ENCODE assay signal across 8 cellular contexts in the genomic region with DNA sequence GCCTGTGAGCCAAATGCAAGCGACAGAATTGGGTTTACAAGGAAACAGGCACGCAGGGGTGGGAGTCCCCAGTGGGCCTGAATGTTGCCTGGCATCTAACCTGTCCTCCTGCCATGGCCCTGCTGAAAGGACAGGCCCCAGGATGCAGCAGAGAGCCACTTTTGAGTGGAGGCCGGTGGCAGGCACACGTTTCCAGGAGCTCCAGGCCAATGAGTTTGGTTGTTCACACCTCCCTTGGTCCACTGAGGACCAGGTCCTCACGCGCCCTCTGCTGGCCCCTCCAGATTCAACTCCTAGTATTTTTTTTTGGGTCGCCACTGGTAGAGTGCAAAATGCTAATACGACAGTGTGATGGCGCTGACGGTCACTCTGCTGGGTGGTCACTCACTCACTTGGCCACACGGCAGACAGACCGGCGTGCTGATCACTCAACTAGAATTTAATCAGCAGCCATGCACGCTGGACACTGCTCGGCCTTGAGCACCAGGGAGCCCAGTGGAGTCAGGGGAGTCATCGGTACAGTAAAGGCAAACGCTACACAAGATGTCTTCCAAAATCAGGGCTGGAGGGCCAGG.
A peak's percentile ranks its signal among the peaks of the same experiment; 100 is the strongest.
DNase-seq lines count a peak whose midpoint lies in the region; ATAC-seq and TF ChIP-seq lines count a peak whose summit lies in the region.

No MANE protein-coding gene starts in this region.

- TF ChIP-seq CTCF in astrocyte of the spinal cord (IDR thresholded peaks at IDR 0.05; ENCODE audit: low read depth, low read length) = peak; percentile 77

- H3K9me3 ChIP-seq in MG63 = no peaks in the 10 kb centered on the region

- H3K27me3 ChIP-seq in MG63 = no peaks in the 10 kb centered on the region

- peak; percentile 43 for DNase-seq in activated gamma-delta T cell treated with Interleukin-2 at 50 U/mL for 16 hours
- DNase-seq in activated gamma-delta T cell (lab: John Stamatoyannopoulos, UW) = no peak
- peak; percentile 48 for DNase-seq in MG63
- peak; percentile 17 for DNase-seq in T-helper 22 cell (ENCODE audit: low read depth)
- DNase-seq in astrocyte of the spinal cord (ENCODE audit: low read depth, low spot score) = peak; percentile 69
- DNase-seq in iris pigment epithelial cell (ENCODE audit: low read depth) = peak; percentile 62
- peak; percentile 69 to 71 for DNase-seq in stimulated activated CD4-positive, alpha-beta T cell treated with anti-CD3 and anti-CD28 coated beads, Interleukin-2, amount 100 ng/mL, for 48 hours

- in situ Hi-C loops in astrocyte of the spinal cord (cut with HindIII; ENCODE audit: low sequenced_read_pairs) = no loop called here

- H3K4me3 ChIP-seq in MG63 (no peak overlapping the region), astrocyte of the spinal cord (ENCODE audit: low read depth, low read length) (no peak overlapping the region)

- H3K36me3 ChIP-seq in MG63 = peaks cover 4% of the 10 kb centered on the region; the same call in 1 of the 2 replicates

- ATAC-seq in HG02571 (IDR thresholded peaks at IDR 0.05; ENCODE audit: unreplicated experiment) = no peak
